In the genomic region with DNA sequence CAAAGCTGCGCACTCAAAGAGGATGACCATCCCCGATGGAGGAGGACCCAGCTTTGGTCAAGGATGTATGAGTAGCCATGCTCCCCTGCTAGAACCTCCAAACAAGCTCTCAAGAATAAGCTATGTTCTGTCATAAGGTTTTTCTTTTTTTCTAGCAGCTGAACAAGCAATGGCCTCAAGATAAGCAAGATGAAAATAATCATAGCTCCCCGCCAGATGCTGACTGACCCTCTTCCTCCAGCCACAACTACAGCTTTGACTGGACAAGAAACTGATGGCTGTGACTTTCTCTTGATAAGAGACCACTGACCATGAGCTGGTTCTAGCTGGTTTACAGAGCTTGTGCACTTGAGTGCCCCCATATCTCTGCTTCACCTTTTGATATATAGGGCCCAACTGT, we compare ENCODE assay signal across 21 cellular contexts. TPM values are rescaled to one million over a fixed set of nuclear protein-coding genes. Genes with fewer than 3 reads are reported as not detected.
DNase-seq lines count a peak whose midpoint lies in the region; ATAC-seq and TF ChIP-seq lines count a peak whose summit lies in the region.
"Had no signal": no experiment of that assay in that cellular context is flagged by ENCODE, and none has a peak within 500 bp of the region (broad histone marks: within the 10 kb centered on the region; RNA-seq: fewer than 3 reads in every experiment).

No MANE protein-coding gene starts in this region.

- no peak overlapping the region for H3K27ac ChIP-seq in breast epithelium
- H3K27ac ChIP-seq: BLaER1 treated with 17β-estradiol and CSF1 and Interleukin-3, amounts not matched to agents 10 nM and 100 nM had no signal

- no peaks in the 10 kb centered on the region for H3K36me3 Mint-ChIP-seq in activated naive CD4-positive, alpha-beta T cell treated with anti-CD3 and anti-CD28 coated beads, Interleukin-2, amount 50 U/mL, for 24 hours
- peaks cover 1% of the 10 kb centered on the region for H3K36me3 Mint-ChIP-seq in central memory CD8-positive, alpha-beta T cell (ENCODE audit: insufficient read depth)
- no peaks in the 10 kb centered on the region for H3K36me3 Mint-ChIP-seq in stimulated activated naive B cell treated with anti-CD40 and anti-IgM and Interleukin-4, amounts not matched to agents 10 μg/mL and 1 μg/mL and 100 μg/mL, for 72 hours

- DNase-seq in activated naive CD4-positive, alpha-beta T cell (lab: John Stamatoyannopoulos, UW) = no peak
- DNase-seq in OCI-M1 (lab: John Stamatoyannopoulos, UW) (peak; percentile 79), epidermal melanocyte (ENCODE audit: insufficient read length, low spot score) (no peak), breast epithelium (ENCODE audit: low spot score in 2 of 2) (no peak), cerebellar nuclear complex (lab: John Stamatoyannopoulos, UW) (no peak)
- DNase-seq in central memory CD8-positive, alpha-beta T cell (ENCODE audit: low spot score in 2 of 2) = no peak
- DNase-seq in stimulated activated naive B cell treated with anti-CD40 and anti-IgM and Interleukin-4, amounts not matched to agents 10 μg/mL and 1 μg/mL and 100 μg/mL, for 72 hours = no peak
- DNase-seq: DMS79 treated with DMSO at 0.1 percent for 48 hours, H7, Kasumi-1, MM.1S, NCI-H1105, NCI-H1694 treated with DMSO at 0.1 percent for 48 hours, NCI-H2107, NCI-H2227 treated with DMSO at 0.1 percent for 48 hours, NCI-H524, SHP77 treated with DMSO at 0.1 percent for 48 hours had no signal

- no peaks in the 10 kb centered on the region for H3K4me1 ChIP-seq in breast epithelium

- no peak for ATAC-seq in central memory CD8-positive, alpha-beta T cell (replicated peaks; ENCODE audit: extremely low read depth, poor library complexity, severe bottlenecking)
- no peak for ATAC-seq in stimulated activated naive B cell treated with anti-CD40 and anti-IgM and Interleukin-4, amounts not matched to agents 10 μg/mL and 1 μg/mL and 100 μg/mL, for 72 hours (replicated peaks)
- ATAC-seq: HepG2, SK-N-SH treated with all-trans-retinoic acid at 6 μM for 48 hours had no signal

- no peak overlapping the region for H3K4me3 Mint-ChIP-seq in activated naive CD4-positive, alpha-beta T cell treated with anti-CD3 and anti-CD28 coated beads, Interleukin-2, amount 50 U/mL, for 24 hours
- H3K4me3 Mint-ChIP-seq in central memory CD8-positive, alpha-beta T cell = no peak overlapping the region
- H3K4me3 Mint-ChIP-seq in stimulated activated naive B cell treated with anti-CD40 and anti-IgM and Interleukin-4, amounts not matched to agents 10 μg/mL and 1 μg/mL and 100 μg/mL, for 72 hours = no peak overlapping the region

- no peaks in the 10 kb centered on the region for H3K9me3 Mint-ChIP-seq in activated naive CD4-positive, alpha-beta T cell treated with anti-CD3 and anti-CD28 coated beads, Interleukin-2, amount 50 U/mL, for 24 hours
- no peaks in the 10 kb centered on the region for H3K9me3 Mint-ChIP-seq in central memory CD8-positive, alpha-beta T cell
- H3K9me3 Mint-ChIP-seq in stimulated activated naive B cell treated with anti-CD40 and anti-IgM and Interleukin-4, amounts not matched to agents 10 μg/mL and 1 μg/mL and 100 μg/mL, for 72 hours = no peaks in the 10 kb centered on the region

- no peak overlapping the region for H3K4me3 ChIP-seq in breast epithelium
- H3K4me3 ChIP-seq: BLaER1 treated with 17β-estradiol and CSF1 and Interleukin-3, amounts not matched to agents 10 nM and 100 nM had no signal

- H3K27me3 Mint-ChIP-seq in activated naive CD4-positive, alpha-beta T cell treated with anti-CD3 and anti-CD28 coated beads, Interleukin-2, amount 50 U/mL, for 24 hours = no peaks in the 10 kb centered on the region
- H3K27me3 Mint-ChIP-seq in central memory CD8-positive, alpha-beta T cell = no peaks in the 10 kb centered on the region
- H3K27me3 Mint-ChIP-seq in stimulated activated naive B cell treated with anti-CD40 and anti-IgM and Interleukin-4, amounts not matched to agents 10 μg/mL and 1 μg/mL and 100 μg/mL, for 72 hours = no peaks in the 10 kb centered on the region

- TF ChIP-seq CTCF in breast epithelium (IDR thresholded peaks at IDR 0.05) = no peak

- TF ChIP-seq POLR2A in breast epithelium (IDR thresholded peaks at IDR 0.05) = no peak

- peaks cover 35% of the 10 kb centered on the region for H3K4me1 Mint-ChIP-seq in activated naive CD4-positive, alpha-beta T cell treated with anti-CD3 and anti-CD28 coated beads, Interleukin-2, amount 50 U/mL, for 24 hours
- peaks cover 27% of the 10 kb centered on the region for H3K4me1 Mint-ChIP-seq in central memory CD8-positive, alpha-beta T cell
- H3K4me1 Mint-ChIP-seq in stimulated activated naive B cell treated with anti-CD40 and anti-IgM and Interleukin-4, amounts not matched to agents 10 μg/mL and 1 μg/mL and 100 μg/mL, for 72 hours = peaks cover 14 to 25% of the 10 kb centered on the region in 2 donors

- H3K27me3 ChIP-seq in breast epithelium = no peaks in the 10 kb centered on the region
- H3K27me3 ChIP-seq: BLaER1 treated with 17β-estradiol and CSF1 and Interleukin-3, amounts not matched to agents 10 nM and 100 nM had no signal

- peak overlapping the region; percentile 55 for H3K27ac Mint-ChIP-seq in activated naive CD4-positive, alpha-beta T cell treated with anti-CD3 and anti-CD28 coated beads, Interleukin-2, amount 50 U/mL, for 24 hours
- peak overlapping the region; percentile 41 for H3K27ac Mint-ChIP-seq in central memory CD8-positive, alpha-beta T cell (ENCODE audit: low read depth)
- H3K27ac Mint-ChIP-seq in stimulated activated naive B cell treated with anti-CD40 and anti-IgM and Interleukin-4, amounts not matched to agents 10 μg/mL and 1 μg/mL and 100 μg/mL, for 72 hours = peak overlapping the region; percentile 57

- no peaks in the 10 kb centered on the region for H3K36me3 ChIP-seq in breast epithelium
- H3K36me3 ChIP-seq: BLaER1 treated with 17β-estradiol and CSF1 and Interleukin-3, amounts not matched to agents 10 nM and 100 nM had no signal

- no peaks in the 10 kb centered on the region for H3K9me3 ChIP-seq in breast epithelium
- H3K9me3 ChIP-seq: BLaER1 treated with 17β-estradiol and CSF1 and Interleukin-3, amounts not matched to agents 10 nM and 100 nM had no signal

- intact Hi-C loops in breast epithelium (cut with DNase I; ENCODE audit: low total_unique reads) = no loop called here

RNA-seq across cellular contexts. Expression of gene PARP1, which starts 38.2 kb away (rescaled TPM):
- 10 to 100 TPM; 53.0 to 83.9 (median 72.3) TPM for total RNA-seq in breast epithelium
